Comparison of ENCODE assay signal across 8 cellular contexts in genomic region chr17:31390748-31391495, GRCh38. TPM values are rescaled to one million over a fixed set of nuclear protein-coding genes. Genes with fewer than 3 reads are reported as not detected.
DNase-seq lines count a peak whose midpoint lies in the region; ATAC-seq and TF ChIP-seq lines count a peak whose summit lies in the region.

No MANE protein-coding gene starts in this region.

- H3K4me1 ChIP-seq in ascending aorta: peaks cover 4 to 6% of the 10 kb centered on the region in 2 donors

- intact Hi-C loops in ascending aorta (cut with DNase I): no loop called here

- DNase-seq in SKM-1 treated with dmso at 0.1 percent for 144 hours (lab: John Stamatoyannopoulos, UW; ENCODE audit: unreplicated experiment) (peak; percentile 85), SKM-1 (lab: John Stamatoyannopoulos, UW; ENCODE audit: unreplicated experiment) (no peak), ascending aorta (ENCODE audit: low spot score in 2 of 2) (no peak)
- DNase-seq in effector CD4-positive, alpha-beta T cell: no peak
- DNase-seq in activated effector memory CD4-positive, alpha-beta T cell treated with anti-CD3 and anti-CD28 coated beads, Interleukin-2, amount 50 U/mL, for 16 hours: no peak

- TF ChIP-seq CTCF in ascending aorta (IDR thresholded peaks at IDR 0.05): no peak

- no peaks in the 10 kb centered on the region for H3K9me3 ChIP-seq in ascending aorta

- H3K27ac ChIP-seq in ascending aorta (no peak overlapping the region), layer of hippocampus (ENCODE audit: low read depth, low read length) (peak overlapping the region; percentile 77), temporal lobe (ENCODE audit: low read depth, low read length) (peak overlapping the region; percentile 72)

- H3K27me3 ChIP-seq in ascending aorta (peaks cover 7% of the 10 kb centered on the region), layer of hippocampus (ENCODE audit: control insufficient read depth, insufficient read depth, low read length) (peaks cover 4% of the 10 kb centered on the region)

- peak overlapping the region; percentile 51 for H3K4me3 ChIP-seq in ascending aorta

- H3K36me3 ChIP-seq in ascending aorta: no peaks in the 10 kb centered on the region

- no peak for ATAC-seq in GM19467 (IDR thresholded peaks at IDR 0.05; ENCODE audit: unreplicated experiment)

RNA-seq across cellular contexts. Expression of gene RAB11FIP4, which starts 0.6 kb away (rescaled TPM):
- total RNA-seq in ascending aorta: 0.85 TPM
- total RNA-seq in temporal lobe: 56.5 TPM

Comparison
In these comparisons a context has a peak if more than half of its experiments do, and no peak if none do; other contexts are left out.
1. H3K27ac ChIP-seq: peak in layer of hippocampus (single experiment) and temporal lobe (single experiment); none in ascending aorta (0 of 2).
2. RNA of gene RAB11FIP4, which starts 0.6 kb away (total RNA-seq): 56.5 TPM in temporal lobe (single experiment); 0.85 TPM in ascending aorta (single experiment); every median in the first group is over 10 times any median in the second.